In the genomic region with DNA sequence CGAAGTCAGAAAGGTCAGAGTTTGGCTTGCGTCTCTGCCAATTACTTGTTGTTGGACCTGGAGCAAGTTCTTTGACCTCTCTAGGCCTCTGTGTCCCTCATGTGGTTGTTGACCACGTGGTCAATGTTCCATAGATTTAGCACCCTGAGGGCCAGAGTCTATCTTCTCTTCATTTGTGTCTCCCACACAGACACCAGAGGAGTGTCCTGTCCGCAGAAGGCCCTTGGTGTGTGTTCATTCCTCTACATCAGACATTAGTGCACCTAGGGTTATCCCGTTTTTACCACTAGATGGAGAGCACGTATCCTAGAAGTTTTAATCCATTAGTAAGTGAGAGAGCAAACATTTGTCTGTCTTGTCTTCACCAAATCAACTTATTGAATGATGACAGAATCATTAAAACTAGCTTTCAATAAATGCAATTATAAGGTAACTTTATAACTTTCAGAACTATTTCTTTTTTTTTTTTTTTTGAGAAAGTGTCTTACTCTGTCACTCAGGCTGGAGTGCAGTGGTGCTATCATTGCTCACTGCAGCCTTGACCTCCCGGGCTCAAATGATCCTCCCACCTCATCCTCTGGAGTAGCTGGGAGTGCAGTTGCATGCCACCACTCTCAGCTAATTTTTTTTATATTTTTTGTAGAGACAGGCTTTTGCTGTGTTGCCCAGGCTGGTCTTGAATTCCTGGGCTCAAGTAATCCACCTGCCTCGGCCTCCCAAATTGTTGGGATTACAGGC, we compare ENCODE assay signal across 8 cellular contexts.
DNase-seq lines count a peak whose midpoint lies in the region; ATAC-seq and TF ChIP-seq lines count a peak whose summit lies in the region.

No MANE protein-coding gene starts in this region.

- DNase-seq in AG09309 (ENCODE audit: low read depth) (peak; percentile 5), HFF-Myc (ENCODE audit: extremely low read depth, low read depth) (peak; percentile 19), WTC11 (ENCODE audit: low spot score) (no peak), iPS-NIHi7 (ENCODE audit: extremely low spot score) (peak; percentile 59), SHP77 (lab: John Stamatoyannopoulos, UW) (no peak)
- DNase-seq in activated naive CD8-positive, alpha-beta T cell treated with anti-CD3 and anti-CD28 coated beads for 36 hours: no peak
- no peak for DNase-seq in activated CD4-positive, alpha-beta memory T cell treated with anti-CD3 and anti-CD28 coated beads, Interleukin-2, amount 10 ng/mL, durations not matched to agents 7 days and 5 days

- TF ChIP-seq CTCF in AG09309 (IDR thresholded peaks at IDR 0.05; ENCODE audit: control insufficient read depth, insufficient read depth, low read depth, low read length, missing control alignments): peak; percentile 55
- peak; percentile 46 for TF ChIP-seq CTCF in HFF-Myc (IDR thresholded peaks at IDR 0.05; ENCODE audit: low read depth, low read length, missing control alignments)
- no peak for TF ChIP-seq CTCF in WTC11 (IDR thresholded peaks at IDR 0.05)

- H3K27ac Mint-ChIP-seq in WTC11: no peak overlapping the region
- no peak overlapping the region for H3K27ac Mint-ChIP-seq in activated naive CD8-positive, alpha-beta T cell treated with anti-CD3 and anti-CD28 coated beads for 36 hours
- no peak overlapping the region for H3K27ac Mint-ChIP-seq in activated CD4-positive, alpha-beta memory T cell treated with anti-CD3 and anti-CD28 coated beads, Interleukin-2, amount 10 ng/mL, durations not matched to agents 7 days and 5 days

- ATAC-seq in WTC11 (peak; percentile 87), HG03280 (IDR thresholded peaks at IDR 0.05; ENCODE audit: unreplicated experiment) (no peak)

- H3K27me3 Mint-ChIP-seq in WTC11 (ENCODE audit: low read depth): peaks cover 17% of the 10 kb centered on the region
- H3K27me3 Mint-ChIP-seq in activated naive CD8-positive, alpha-beta T cell treated with anti-CD3 and anti-CD28 coated beads for 36 hours: peaks cover 4% of the 10 kb centered on the region
- peaks cover 26% of the 10 kb centered on the region for H3K27me3 Mint-ChIP-seq in activated CD4-positive, alpha-beta memory T cell treated with anti-CD3 and anti-CD28 coated beads, Interleukin-2, amount 10 ng/mL, durations not matched to agents 7 days and 5 days

- no peaks in the 10 kb centered on the region for H3K36me3 Mint-ChIP-seq in WTC11
- no peaks in the 10 kb centered on the region for H3K36me3 Mint-ChIP-seq in activated naive CD8-positive, alpha-beta T cell treated with anti-CD3 and anti-CD28 coated beads for 36 hours
- H3K36me3 Mint-ChIP-seq in activated CD4-positive, alpha-beta memory T cell treated with anti-CD3 and anti-CD28 coated beads, Interleukin-2, amount 10 ng/mL, durations not matched to agents 7 days and 5 days (ENCODE audit: low read depth): no peaks in the 10 kb centered on the region

- H3K4me1 Mint-ChIP-seq in WTC11: no peaks in the 10 kb centered on the region
- peaks cover 1% of the 10 kb centered on the region for H3K4me1 Mint-ChIP-seq in activated naive CD8-positive, alpha-beta T cell treated with anti-CD3 and anti-CD28 coated beads for 36 hours
- peaks cover under 1% of the 10 kb centered on the region for H3K4me1 Mint-ChIP-seq in activated CD4-positive, alpha-beta memory T cell treated with anti-CD3 and anti-CD28 coated beads, Interleukin-2, amount 10 ng/mL, durations not matched to agents 7 days and 5 days

- POLR2A ChIA-PET in WTC11 (lab: Charles Lee): no interaction called here
- POLR2A ChIA-PET in activated CD4-positive, alpha-beta memory T cell treated with anti-CD3 and anti-CD28 coated beads, Interleukin-2, amount 10 ng/mL, durations not matched to agents 7 days and 5 days (lab: Charles Lee): no interaction called here

- CTCF ChIA-PET in WTC11 (lab: Charles Lee): interaction anchor here (0.6 to 0.9 kb wide), 3 partner anchors 131 to 249 kb away, joined by 3 to 5 read pairs (median 3); no protein-coding TSS in a partner anchor
- CTCF ChIA-PET in activated CD4-positive, alpha-beta memory T cell treated with anti-CD3 and anti-CD28 coated beads, Interleukin-2, amount 10 ng/mL, durations not matched to agents 7 days and 5 days (lab: Charles Lee): interaction anchor here (1.1 to 2.1 kb wide), 2 partner anchors 200 to 208 kb away, joined by 3 to 10 read pairs; no protein-coding TSS in a partner anchor

- no peak overlapping the region for H3K4me3 Mint-ChIP-seq in WTC11
- H3K4me3 Mint-ChIP-seq in activated naive CD8-positive, alpha-beta T cell treated with anti-CD3 and anti-CD28 coated beads for 36 hours: no peak overlapping the region
- H3K4me3 Mint-ChIP-seq in activated CD4-positive, alpha-beta memory T cell treated with anti-CD3 and anti-CD28 coated beads, Interleukin-2, amount 10 ng/mL, durations not matched to agents 7 days and 5 days: no peak overlapping the region

- no peak overlapping the region for H3K4me3 ChIP-seq in AG09309 (ENCODE audit: control insufficient read depth, low read depth, low read length)
- no peak overlapping the region for H3K4me3 ChIP-seq in HFF-Myc (replicated peaks; ENCODE audit: low read depth, low read length)

- no peaks in the 10 kb centered on the region for H3K9me3 Mint-ChIP-seq in WTC11
- no peaks in the 10 kb centered on the region for H3K9me3 Mint-ChIP-seq in activated naive CD8-positive, alpha-beta T cell treated with anti-CD3 and anti-CD28 coated beads for 36 hours
- no peaks in the 10 kb centered on the region for H3K9me3 Mint-ChIP-seq in activated CD4-positive, alpha-beta memory T cell treated with anti-CD3 and anti-CD28 coated beads, Interleukin-2, amount 10 ng/mL, durations not matched to agents 7 days and 5 days

TF ChIP-seq in WTC11, 78 proteins besides CTCF, POLR2A, EP300 and RAD21:
- TF ChIP-seq, protein P1, sequence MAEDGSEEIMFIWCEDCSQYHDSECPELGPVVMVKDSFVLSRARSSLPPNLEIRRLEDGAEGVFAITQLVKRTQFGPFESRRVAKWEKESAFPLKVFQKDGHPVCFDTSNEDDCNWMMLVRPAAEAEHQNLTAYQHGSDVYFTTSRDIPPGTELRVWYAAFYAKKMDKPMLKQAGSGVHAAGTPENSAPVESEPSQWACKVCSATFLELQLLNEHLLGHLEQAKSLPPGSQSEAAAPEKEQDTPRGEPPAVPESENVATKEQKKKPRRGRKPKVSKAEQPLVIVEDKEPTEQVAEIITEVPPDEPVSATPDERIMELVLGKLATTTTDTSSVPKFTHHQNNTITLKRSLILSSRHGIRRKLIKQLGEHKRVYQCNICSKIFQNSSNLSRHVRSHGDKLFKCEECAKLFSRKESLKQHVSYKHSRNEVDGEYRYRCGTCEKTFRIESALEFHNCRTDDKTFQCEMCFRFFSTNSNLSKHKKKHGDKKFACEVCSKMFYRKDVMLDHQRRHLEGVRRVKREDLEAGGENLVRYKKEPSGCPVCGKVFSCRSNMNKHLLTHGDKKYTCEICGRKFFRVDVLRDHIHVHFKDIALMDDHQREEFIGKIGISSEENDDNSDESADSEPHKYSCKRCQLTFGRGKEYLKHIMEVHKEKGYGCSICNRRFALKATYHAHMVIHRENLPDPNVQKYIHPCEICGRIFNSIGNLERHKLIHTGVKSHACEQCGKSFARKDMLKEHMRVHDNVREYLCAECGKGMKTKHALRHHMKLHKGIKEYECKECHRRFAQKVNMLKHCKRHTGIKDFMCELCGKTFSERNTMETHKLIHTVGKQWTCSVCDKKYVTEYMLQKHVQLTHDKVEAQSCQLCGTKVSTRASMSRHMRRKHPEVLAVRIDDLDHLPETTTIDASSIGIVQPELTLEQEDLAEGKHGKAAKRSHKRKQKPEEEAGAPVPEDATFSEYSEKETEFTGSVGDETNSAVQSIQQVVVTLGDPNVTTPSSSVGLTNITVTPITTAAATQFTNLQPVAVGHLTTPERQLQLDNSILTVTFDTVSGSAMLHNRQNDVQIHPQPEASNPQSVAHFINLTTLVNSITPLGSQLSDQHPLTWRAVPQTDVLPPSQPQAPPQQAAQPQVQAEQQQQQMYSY (CRISPR knock-in tag; IDR thresholded peaks at IDR 0.05): no peak
- TF ChIP-seq, protein P2, sequence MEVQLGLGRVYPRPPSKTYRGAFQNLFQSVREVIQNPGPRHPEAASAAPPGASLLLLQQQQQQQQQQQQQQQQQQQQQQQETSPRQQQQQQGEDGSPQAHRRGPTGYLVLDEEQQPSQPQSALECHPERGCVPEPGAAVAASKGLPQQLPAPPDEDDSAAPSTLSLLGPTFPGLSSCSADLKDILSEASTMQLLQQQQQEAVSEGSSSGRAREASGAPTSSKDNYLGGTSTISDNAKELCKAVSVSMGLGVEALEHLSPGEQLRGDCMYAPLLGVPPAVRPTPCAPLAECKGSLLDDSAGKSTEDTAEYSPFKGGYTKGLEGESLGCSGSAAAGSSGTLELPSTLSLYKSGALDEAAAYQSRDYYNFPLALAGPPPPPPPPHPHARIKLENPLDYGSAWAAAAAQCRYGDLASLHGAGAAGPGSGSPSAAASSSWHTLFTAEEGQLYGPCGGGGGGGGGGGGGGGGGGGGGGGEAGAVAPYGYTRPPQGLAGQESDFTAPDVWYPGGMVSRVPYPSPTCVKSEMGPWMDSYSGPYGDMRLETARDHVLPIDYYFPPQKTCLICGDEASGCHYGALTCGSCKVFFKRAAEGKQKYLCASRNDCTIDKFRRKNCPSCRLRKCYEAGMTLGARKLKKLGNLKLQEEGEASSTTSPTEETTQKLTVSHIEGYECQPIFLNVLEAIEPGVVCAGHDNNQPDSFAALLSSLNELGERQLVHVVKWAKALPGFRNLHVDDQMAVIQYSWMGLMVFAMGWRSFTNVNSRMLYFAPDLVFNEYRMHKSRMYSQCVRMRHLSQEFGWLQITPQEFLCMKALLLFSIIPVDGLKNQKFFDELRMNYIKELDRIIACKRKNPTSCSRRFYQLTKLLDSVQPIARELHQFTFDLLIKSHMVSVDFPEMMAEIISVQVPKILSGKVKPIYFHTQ (CRISPR knock-in tag; IDR thresholded peaks at IDR 0.05): no peak
- TF ChIP-seq ELF4 (CRISPR knock-in tag; IDR thresholded peaks at IDR 0.05; ENCODE audit: low read depth) (no peak), HMGA2 (CRISPR knock-in tag; IDR thresholded peaks at IDR 0.05) (no peak), GABPB1 (CRISPR knock-in tag; IDR thresholded peaks at IDR 0.05) (no peak), ZNF263 (CRISPR knock-in tag; IDR thresholded peaks at IDR 0.05; ENCODE audit: low read depth) (no peak), CDX4 (CRISPR knock-in tag; IDR thresholded peaks at IDR 0.05; ENCODE audit: borderline replicate concordance) (no peak)
- TF ChIP-seq, protein P3, sequence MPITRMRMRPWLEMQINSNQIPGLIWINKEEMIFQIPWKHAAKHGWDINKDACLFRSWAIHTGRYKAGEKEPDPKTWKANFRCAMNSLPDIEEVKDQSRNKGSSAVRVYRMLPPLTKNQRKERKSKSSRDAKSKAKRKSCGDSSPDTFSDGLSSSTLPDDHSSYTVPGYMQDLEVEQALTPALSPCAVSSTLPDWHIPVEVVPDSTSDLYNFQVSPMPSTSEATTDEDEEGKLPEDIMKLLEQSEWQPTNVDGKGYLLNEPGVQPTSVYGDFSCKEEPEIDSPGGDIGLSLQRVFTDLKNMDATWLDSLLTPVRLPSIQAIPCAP (CRISPR knock-in tag; IDR thresholded peaks at IDR 0.05): no peak

Comparison
In these comparisons a context has a peak if more than half of its experiments do, and no peak if none do; other contexts are left out.
1. DNase-seq: peak in AG09309 (single experiment), HFF-Myc (single experiment) and iPS-NIHi7 (single experiment); none in WTC11 (single experiment), activated naive CD8-positive, alpha-beta T cell treated with anti-CD3 and anti-CD28 coated beads for 36 hours (single experiment), activated CD4-positive, alpha-beta memory T cell treated with anti-CD3 and anti-CD28 coated beads, Interleukin-2, amount 10 ng/mL, durations not matched to agents 7 days and 5 days (single experiment) and SHP77 (0 of 2).